ENCODE assay signal across 23 cellular contexts in genomic region chr12:47545938-47546609, GRCh38.
"Had no signal": no experiment of that assay in that cellular context is flagged by ENCODE, and none has a peak within 500 bp of the region (broad histone marks: within the 10 kb centered on the region; RNA-seq: fewer than 3 reads in every experiment).

No MANE protein-coding gene starts in this region.

- H3K36me3 Mint-ChIP-seq: activated CD8-positive, alpha-beta memory T cell treated with anti-CD3 and anti-CD28 coated beads, Interleukin-2, amount 10 ng/mL, durations not matched to agents 7 days and 5 days; natural killer cell had no signal

- H3K4me1 ChIP-seq: adrenal gland, ascending aorta, gastroesophageal sphincter, heart left ventricle, stomach, vagina had no signal

- DNase-seq: activated CD4-positive, alpha-beta T cell treated with anti-CD3 and anti-CD28 coated beads, Interleukin-2, amount 10 ng/mL, durations not matched to agents 7 days and 5 days; activated CD4-positive, CD25-positive, alpha-beta regulatory T cell treated with anti-CD3 and anti-CD28 coated beads, Interleukin-2, amount 50 U/mL, for 72 hours; activated CD8-positive, alpha-beta memory T cell treated with anti-CD3 and anti-CD28 coated beads, Interleukin-2, amount 10 ng/mL, durations not matched to agents 7 days and 5 days; activated CD8-positive, alpha-beta T cell treated with anti-CD3 and anti-CD28 coated beads for 36 hours; activated gamma-delta T cell; activated naive CD4-positive, alpha-beta T cell treated with anti-CD3 and anti-CD28 coated beads, Interleukin-2, amount 50 U/mL, for 16 hours; activated T-cell treated with anti-CD3 and anti-CD28 coated beads for 4 hours; adrenal gland; brain microvascular endothelial cell; effector memory CD4-positive, alpha-beta T cell; heart left ventricle; midbrain; natural killer cell; retina; stimulated activated CD4-positive, alpha-beta T cell treated with anti-CD3 and anti-CD28 coated beads, Interleukin-4, amount 100 ng/mL, for 24 hours; stomach; trophoblast cell; WERI-Rb-1 had no signal

- H3K4me3 ChIP-seq: adrenal gland, ascending aorta, gastroesophageal sphincter, heart left ventricle, stomach, vagina had no signal

- H3K27me3 ChIP-seq: adrenal gland, ascending aorta, brain microvascular endothelial cell, gastroesophageal sphincter, vagina had no signal

- H3K4me1 Mint-ChIP-seq: activated CD4-positive, alpha-beta T cell treated with anti-CD3 and anti-CD28 coated beads, Interleukin-2, amount 10 ng/mL, durations not matched to agents 7 days and 5 days; central memory CD8-positive, alpha-beta T cell had no signal

- H3K36me3 ChIP-seq: adrenal gland, ascending aorta, brain microvascular endothelial cell, gastroesophageal sphincter, heart left ventricle, stomach, vagina, WERI-Rb-1 had no signal

- H3K9me3 ChIP-seq: adrenal gland, ascending aorta, gastroesophageal sphincter, heart left ventricle, stomach, vagina had no signal

- H3K9me3 Mint-ChIP-seq: activated CD4-positive, alpha-beta T cell treated with anti-CD3 and anti-CD28 coated beads, Interleukin-2, amount 10 ng/mL, durations not matched to agents 7 days and 5 days; activated CD8-positive, alpha-beta T cell treated with anti-CD3 and anti-CD28 coated beads for 36 hours; central memory CD8-positive, alpha-beta T cell; natural killer cell had no signal

- H3K27ac Mint-ChIP-seq: activated CD4-positive, alpha-beta T cell treated with anti-CD3 and anti-CD28 coated beads, Interleukin-2, amount 10 ng/mL, durations not matched to agents 7 days and 5 days; activated CD8-positive, alpha-beta memory T cell treated with anti-CD3 and anti-CD28 coated beads, Interleukin-2, amount 10 ng/mL, durations not matched to agents 7 days and 5 days; activated CD8-positive, alpha-beta T cell treated with anti-CD3 and anti-CD28 coated beads for 36 hours; natural killer cell; progenitor cell of endocrine pancreas had no signal

- H3K4me3 Mint-ChIP-seq: activated CD4-positive, alpha-beta T cell treated with anti-CD3 and anti-CD28 coated beads, Interleukin-2, amount 10 ng/mL, durations not matched to agents 7 days and 5 days; activated CD8-positive, alpha-beta memory T cell treated with anti-CD3 and anti-CD28 coated beads, Interleukin-2, amount 10 ng/mL, durations not matched to agents 7 days and 5 days; activated CD8-positive, alpha-beta T cell treated with anti-CD3 and anti-CD28 coated beads for 36 hours; central memory CD8-positive, alpha-beta T cell; natural killer cell had no signal

- ATAC-seq: activated CD8-positive, alpha-beta memory T cell treated with anti-CD3 and anti-CD28 coated beads, Interleukin-2, amount 10 ng/mL, durations not matched to agents 7 days and 5 days; activated CD8-positive, alpha-beta T cell treated with anti-CD3 and anti-CD28 coated beads for 36 hours; gastroesophageal sphincter; natural killer cell had no signal

- H3K27ac ChIP-seq: adrenal gland, ascending aorta, brain microvascular endothelial cell, gastroesophageal sphincter, heart left ventricle, stomach, vagina, WERI-Rb-1 had no signal

- H3K27me3 Mint-ChIP-seq: activated CD4-positive, alpha-beta T cell treated with anti-CD3 and anti-CD28 coated beads, Interleukin-2, amount 10 ng/mL, durations not matched to agents 7 days and 5 days; activated CD8-positive, alpha-beta memory T cell treated with anti-CD3 and anti-CD28 coated beads, Interleukin-2, amount 10 ng/mL, durations not matched to agents 7 days and 5 days; activated CD8-positive, alpha-beta T cell treated with anti-CD3 and anti-CD28 coated beads for 36 hours; progenitor cell of endocrine pancreas had no signal
